1 cellular context compared by ENCODE assay signal in genomic region chr6:26550250-26550993, GRCh38.
A peak's percentile ranks its signal among the peaks of the same experiment; 100 is the strongest.
TF ChIP-seq lines count a peak whose summit lies in the region.

No MANE protein-coding gene starts in this region.

TF ChIP-seq in HepG2, 621 proteins besides CTCF, POLR2A, EP300 and RAD21 (continued from another document and continues in another):
- TF ChIP-seq PAXIP1 (CRISPR knock-in tag; conservative IDR thresholded peaks at IDR 0.05) (peak; percentile 59), ZBTB38 (CRISPR knock-in tag; IDR thresholded peaks at IDR 0.05) (peak; percentile 95), MEIS1 (CRISPR knock-in tag; IDR thresholded peaks at IDR 0.05; ENCODE audit: borderline replicate concordance) (no peak), SKI (IDR thresholded peaks at IDR 0.05; ENCODE audit: partially characterized antibody) (no peak), TAF15 (IDR thresholded peaks at IDR 0.05; ENCODE audit: low read depth, low read length, poor library complexity, severe bottlenecking) (peak; percentile 88), ZNF460 (CRISPR knock-in tag; IDR thresholded peaks at IDR 0.05; ENCODE audit: borderline replicate concordance) (peak; percentile 6; the same call in 1 of the 2 replicates), KDM5A (IDR thresholded peaks at IDR 0.05; ENCODE audit: borderline replicate concordance, low read length) (no peak), ZNF781 (CRISPR knock-in tag; IDR thresholded peaks at IDR 0.05; ENCODE audit: borderline replicate concordance, not compliant biosample characterization) (peak; percentile 75), CEBPZ (IDR thresholded peaks at IDR 0.05; ENCODE audit: low read length) (no peak), ZNF382 (CRISPR knock-in tag; IDR thresholded peaks at IDR 0.05; ENCODE audit: borderline replicate concordance) (no peak), ZSCAN5A (CRISPR knock-in tag; IDR thresholded peaks at IDR 0.05; ENCODE audit: borderline replicate concordance) (no peak), ZNF564 (CRISPR knock-in tag; IDR thresholded peaks at IDR 0.05) (no peak), ELF3 (CRISPR knock-in tag; IDR thresholded peaks at IDR 0.05) (peak; percentile 80), ZGPAT (CRISPR knock-in tag; IDR thresholded peaks at IDR 0.05) (peak; percentile 82; the same call in 1 of the 2 replicates), SSRP1 (CRISPR knock-in tag; IDR thresholded peaks at IDR 0.05) (no peak), FOXP4 (CRISPR knock-in tag; IDR thresholded peaks at IDR 0.05) (no peak), GTF2F1 (IDR thresholded peaks at IDR 0.05; ENCODE audit: low read length) (no peak), ZNF232 (CRISPR knock-in tag; IDR thresholded peaks at IDR 0.05; ENCODE audit: borderline replicate concordance) (peak; percentile 45; the same call in 1 of the 2 replicates), ZBTB20 (CRISPR knock-in tag; IDR thresholded peaks at IDR 0.05; ENCODE audit: borderline replicate concordance, low read depth) (peak; percentile 52; the same call in 1 of the 2 replicates), MXD4 (CRISPR knock-in tag; IDR thresholded peaks at IDR 0.05) (no peak), ZNF7 (CRISPR knock-in tag; IDR thresholded peaks at IDR 0.05) (0 out of 2 replicates have a peak, but pooled peaks have one; percentile 9), BCL3 (CRISPR knock-in tag; IDR thresholded peaks at IDR 0.05) (no peak), HOXA3 (CRISPR knock-in tag; IDR thresholded peaks at IDR 0.05) (peak; percentile 91), ZNF563 (CRISPR knock-in tag; IDR thresholded peaks at IDR 0.05) (no peak), HMGXB4 (CRISPR knock-in tag; IDR thresholded peaks at IDR 0.05; ENCODE audit: borderline replicate concordance in 1 of 2, low read depth in 1 of 2) (peak; percentile 90 to 94), DBP (CRISPR knock-in tag; IDR thresholded peaks at IDR 0.05; ENCODE audit: not compliant biosample characterization) (no peak), NBN (conservative IDR thresholded peaks at IDR 0.05) (no peak), SOX13 (IDR thresholded peaks at IDR 0.05) (0 out of 2 replicates have a peak, but pooled peaks have one; percentile 6), SOX13 (CRISPR knock-in tag; conservative IDR thresholded peaks at IDR 0.05 in 1 of 2, IDR thresholded peaks at IDR 0.05 in 1 of 2) (no peak; a peak in 1 of 4 replicates), ZNF101 (CRISPR knock-in tag; IDR thresholded peaks at IDR 0.05; ENCODE audit: borderline replicate concordance, low read depth) (no peak), ZNF780A (CRISPR knock-in tag; IDR thresholded peaks at IDR 0.05) (no peak), DMAP1 (CRISPR knock-in tag; IDR thresholded peaks at IDR 0.05) (peak; percentile 15; the same call in 1 of the 2 replicates), REL (CRISPR knock-in tag; conservative IDR thresholded peaks at IDR 0.05) (no peak), SCMH1 (CRISPR knock-in tag; IDR thresholded peaks at IDR 0.05; ENCODE audit: borderline replicate concordance) (no peak), ZNF598 (CRISPR knock-in tag; IDR thresholded peaks at IDR 0.05; ENCODE audit: borderline replicate concordance) (no peak), KLF9 (CRISPR knock-in tag; IDR thresholded peaks at IDR 0.05; ENCODE audit: low read depth) (no peak), ZNF510 (CRISPR knock-in tag; IDR thresholded peaks at IDR 0.05; ENCODE audit: low read depth) (peak; percentile 88; the same call in 1 of the 2 replicates), ZNF644 (CRISPR knock-in tag; IDR thresholded peaks at IDR 0.05; ENCODE audit: low read depth) (peak; percentile 70; the same call in 1 of the 2 replicates), ZNF383 (CRISPR knock-in tag; IDR thresholded peaks at IDR 0.05; ENCODE audit: borderline replicate concordance) (0 out of 2 replicates have a peak, but pooled peaks have one; percentile 81), ZNF235 (CRISPR knock-in tag; IDR thresholded peaks at IDR 0.05; ENCODE audit: borderline replicate concordance) (no peak), PRDM10 (CRISPR knock-in tag; IDR thresholded peaks at IDR 0.05; ENCODE audit: low read depth) (peak; percentile 87), SALL1 (CRISPR knock-in tag; IDR thresholded peaks at IDR 0.05) (peak; percentile 92), PAWR (CRISPR knock-in tag; IDR thresholded peaks at IDR 0.05; ENCODE audit: borderline replicate concordance) (no peak)
